In genomic region chr5:176862330-176862995, GRCh38 we compare ENCODE assay signal across 22 cellular contexts. TPM values are rescaled to one million over a fixed set of nuclear protein-coding genes. Genes with fewer than 3 reads are reported as not detected.
"Had no signal": no experiment of that assay in that cellular context is flagged by ENCODE, and none has a peak within 500 bp of the region (broad histone marks: within the 10 kb centered on the region; RNA-seq: fewer than 3 reads in every experiment).

No MANE protein-coding gene starts in this region.

- H3K27ac ChIP-seq: colonic mucosa, esophagus muscularis mucosa, left ventricle myocardium inferior, skin epidermis had no signal

- H3K4me1 ChIP-seq: colonic mucosa, esophagus muscularis mucosa, left ventricle myocardium inferior had no signal

- H3K36me3 ChIP-seq: colonic mucosa, esophagus muscularis mucosa, left ventricle myocardium inferior had no signal

- DNase-seq: activated B cell treated with CpG ODN at 0.5 μM for 24 hours; activated CD4-positive, alpha-beta T cell treated with anti-CD3 and anti-CD28 coated beads for 48 hours; activated CD8-positive, alpha-beta memory T cell treated with anti-CD3 and anti-CD28 coated beads, Interleukin-2, amount 50 U/mL, for 48 hours; activated gamma-delta T cell treated with Interleukin-2 at 50 U/mL for 16 hours; activated T-cell treated with anti-CD3 and anti-CD28 coated beads, Interleukin-2, amount 50 U/mL, for 72 hours; amniotic stem cell; central memory CD4-positive, alpha-beta T cell; colonic mucosa; hypothalamus; kidney; left ventricle myocardium inferior; naive thymus-derived CD8-positive, alpha-beta T cell; stimulated activated CD4-positive, alpha-beta T cell treated with anti-CD3 and anti-CD28 coated beads, Interleukin-15, amount 100 ng/mL, for 24 hours; stimulated activated CD4-positive, alpha-beta T cell treated with anti-CD3 and anti-CD28 coated beads, Interleukin-4, amount 100 ng/mL, for 1 hour; stimulated activated naive CD4-positive, alpha-beta T cell treated with Interleukin-2 at 50 U/mL for 16 hours; substantia nigra; T-helper 2 cell; trophoblast cell had no signal

- FAIRE-seq: kidney, TTC549 had no signal

- H3K4me3 ChIP-seq: colonic mucosa, esophagus muscularis mucosa, left ventricle myocardium inferior, skin epidermis had no signal

- H3K9me3 ChIP-seq: colonic mucosa, esophagus muscularis mucosa, left ventricle myocardium inferior had no signal

- ATAC-seq: activated T-cell treated with anti-CD3 and anti-CD28 coated beads, Interleukin-2, amount 50 U/mL, for 72 hours; naive thymus-derived CD8-positive, alpha-beta T cell had no signal

RNA-seq across cellular contexts. Expression of gene HK3, which starts 36.7 kb away (rescaled TPM):
- total RNA-seq: glomerular endothelial cell had no signal

RNA-seq across cellular contexts. Expression of gene UNC5A, which starts 52.1 kb away (rescaled TPM):
- total RNA-seq: activated B cell treated with CpG ODN at 0.5 μM for 24 hours; colonic mucosa; esophagus muscularis mucosa; left ventricle myocardium inferior; naive thymus-derived CD8-positive, alpha-beta T cell had no signal
- polyA plus RNA-seq: naive thymus-derived CD8-positive, alpha-beta T cell had no signal
